In the genomic region with DNA sequence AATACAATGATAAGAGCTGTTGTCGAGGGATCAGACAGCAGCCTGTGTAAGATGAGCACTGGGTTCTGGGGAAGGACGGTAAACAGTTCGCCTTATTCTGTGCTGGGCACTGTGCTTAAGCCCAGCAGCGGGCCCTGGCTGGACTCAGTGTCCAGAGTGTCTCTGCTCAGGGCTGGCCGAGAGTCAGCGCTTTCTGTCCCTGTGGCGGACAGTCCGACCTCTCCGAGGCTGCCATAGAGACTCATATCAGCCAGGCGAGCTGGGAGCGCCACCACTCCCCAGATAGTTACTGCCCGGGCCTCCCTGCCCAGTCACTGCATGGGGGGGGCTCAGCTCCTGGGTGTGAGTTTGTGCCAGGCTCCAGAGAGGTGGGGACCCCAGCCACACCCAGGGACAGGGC, we compare ENCODE assay signal across 20 cellular contexts. TPM values are rescaled to one million over a fixed set of nuclear protein-coding genes. Genes with fewer than 3 reads are reported as not detected.
A peak's percentile ranks its signal among the peaks of the same experiment; 100 is the strongest.
DNase-seq lines count a peak whose midpoint lies in the region; ATAC-seq and TF ChIP-seq lines count a peak whose summit lies in the region.
"Had no signal": no experiment of that assay in that cellular context is flagged by ENCODE, and none has a peak within 500 bp of the region (broad histone marks: within the 10 kb centered on the region; RNA-seq: fewer than 3 reads in every experiment).

No MANE protein-coding gene starts in this region.

- H3K4me1 Mint-ChIP-seq in chondrocyte (ENCODE audit: low read depth) = no peaks in the 10 kb centered on the region

- peak; percentile 60 for DNase-seq in activated effector memory CD4-positive, alpha-beta T cell treated with anti-CD3 and anti-CD28 coated beads, Interleukin-2, amount 50 U/mL, for 16 hours
- no peak for DNase-seq in activated effector memory CD4-positive, alpha-beta T cell treated with Interleukin-2 at 50 U/mL for 16 hours
- DNase-seq in chondrocyte (ENCODE audit: low spot score) = peak; percentile 70
- DNase-seq in lower lobe of right lung = peak; percentile 29
- peak; percentile 40 to 65 for DNase-seq in aorta
- DNase-seq: activated CD4-positive, alpha-beta T cell treated with anti-CD3 and anti-CD28 coated beads, Interleukin-2, amount 50 U/mL, for 48 hours; CD4-positive, CD25-positive, alpha-beta regulatory T cell; GOT3; mammary epithelial cell; MG63; naive B cell; NCI-H146 had no signal

- H3K9me3 Mint-ChIP-seq in chondrocyte (ENCODE audit: low read depth) = no peaks in the 10 kb centered on the region
- H3K9me3 Mint-ChIP-seq: activated T-cell treated with anti-CD3 and anti-CD28 coated beads, Interleukin-2, amount 50 U/mL, for 72 hours; CD4-positive, CD25-positive, alpha-beta regulatory T cell; naive B cell had no signal

- H3K4me1 ChIP-seq in lower lobe of right lung (peaks cover 5% of the 10 kb centered on the region), aorta (ENCODE audit: control insufficient read depth in 1 of 2, insufficient read depth in 2 of 2, low read length in 2 of 2) (no peaks in the 10 kb centered on the region)
- H3K4me1 ChIP-seq: tibial artery had no signal

- 71 to 79% methylated on average over 12 of the region's 12 CpGs for WGBS in aorta, 2 donors

- TF ChIP-seq CTCF in chondrocyte (IDR thresholded peaks at IDR 0.05) = no peak
- no peak for TF ChIP-seq CTCF in lower lobe of right lung (IDR thresholded peaks at IDR 0.05)

- H3K27ac Mint-ChIP-seq in chondrocyte (ENCODE audit: unreplicated experiment) = no peak overlapping the region
- H3K27ac Mint-ChIP-seq: activated T-cell treated with anti-CD3 and anti-CD28 coated beads, Interleukin-2, amount 50 U/mL, for 72 hours; CD4-positive, CD25-positive, alpha-beta regulatory T cell; progenitor cell of endocrine pancreas had no signal

- H3K27ac ChIP-seq in lower lobe of right lung (no peak overlapping the region), aorta (ENCODE audit: low read depth in 1 of 2, low read length in 2 of 2) (no peak overlapping the region)
- H3K27ac ChIP-seq: adrenal gland, tibial artery had no signal

- H3K36me3 ChIP-seq in lower lobe of right lung = no peaks in the 10 kb centered on the region
- H3K36me3 ChIP-seq in aorta (ENCODE audit: control insufficient read depth in 1 of 2, insufficient read depth in 2 of 2, low read length in 1 of 2) = no peaks in the 10 kb centered on the region
- H3K36me3 ChIP-seq: adrenal gland, MG63, tibial artery had no signal

- ATAC-seq in lower lobe of right lung (no peak), aorta (ENCODE audit: low FRiP score) (no peak), GM18873 (IDR thresholded peaks at IDR 0.05; ENCODE audit: low FRiP score, unreplicated experiment) (no peak), GM21619 (IDR thresholded peaks at IDR 0.05; ENCODE audit: unreplicated experiment) (no peak), GM19467 (IDR thresholded peaks at IDR 0.05; ENCODE audit: unreplicated experiment) (no peak)
- ATAC-seq: HepG2 had no signal

- intact Hi-C loops in lower lobe of right lung (cut with DNase I) = no loop called here
- intact Hi-C loops in aorta (cut with DNase I) = no loop called here

- H3K4me3 Mint-ChIP-seq in chondrocyte (ENCODE audit: unreplicated experiment) = no peak overlapping the region

- no peaks in the 10 kb centered on the region for H3K36me3 Mint-ChIP-seq in chondrocyte (ENCODE audit: low read depth)

- H3K9me3 ChIP-seq in lower lobe of right lung (no peaks in the 10 kb centered on the region), aorta (ENCODE audit: control insufficient read depth, low read length) (no peaks in the 10 kb centered on the region)
- H3K9me3 ChIP-seq: adrenal gland, MG63, tibial artery had no signal

- H3K4me3 ChIP-seq in lower lobe of right lung (no peak overlapping the region), aorta (ENCODE audit: low read length in 2 of 2) (no peak overlapping the region)
- H3K4me3 ChIP-seq: adrenal gland, MG63, tibial artery had no signal

- H3K27me3 ChIP-seq in lower lobe of right lung (ENCODE audit: low read depth) (no peaks in the 10 kb centered on the region), aorta (ENCODE audit: control insufficient read depth in 1 of 2, insufficient read depth in 2 of 2, low read length in 1 of 2) (no peaks in the 10 kb centered on the region)
- H3K27me3 ChIP-seq: adrenal gland, MG63 had no signal

- H3K27me3 Mint-ChIP-seq in chondrocyte (ENCODE audit: low read depth) = peaks cover 16% of the 10 kb centered on the region
- H3K27me3 Mint-ChIP-seq: CD4-positive, CD25-positive, alpha-beta regulatory T cell; naive B cell had no signal

RNA-seq across cellular contexts. Expression of a gene that starts 14.7 kb away (rescaled TPM):
- total RNA-seq in chondrocyte (7.6 to 11.9 TPM (median 8.7 TPM) in 3 replicates), lower lobe of right lung (16.1 TPM), aorta (10 to 100 TPM in 1 of 2 donors, 1 to 10 TPM in 1; 7.8 to 15.1 TPM)
- polyA plus RNA-seq in aorta = 1 to 10 TPM; 2.4 to 4.8 TPM

RNA-seq across cellular contexts. Expression of a gene that starts 38.8 kb away (rescaled TPM):
- total RNA-seq in chondrocyte (4.2 to 7.3 TPM (median 5.2 TPM) in 3 replicates), lower lobe of right lung (119 TPM), aorta (10 to 100 TPM; 17.1 to 36.2 TPM)
- 1 to 10 TPM; 5.5 to 6.6 TPM for polyA plus RNA-seq in aorta
